In genomic region chr4:77820836-77821561, GRCh38 we compare ENCODE assay signal across 8 cellular contexts. TPM values are rescaled to one million over a fixed set of nuclear protein-coding genes. Genes with fewer than 3 reads are reported as not detected.
DNase-seq lines count a peak whose midpoint lies in the region; ATAC-seq and TF ChIP-seq lines count a peak whose summit lies in the region.

No MANE protein-coding gene starts in this region.

- H3F3A ChIP-seq in Loucy (ENCODE audit: low read depth): no peaks in the 10 kb centered on the region

- peak overlapping the region; percentile 82 for H3K4me2 ChIP-seq in Loucy (ENCODE audit: low read depth, low read length, poor library complexity, severe bottlenecking)

- peaks cover 37% of the 10 kb centered on the region for H3K79me2 ChIP-seq in Loucy (ENCODE audit: insufficient read depth, low read length)

- H3K27me3 ChIP-seq in Loucy (ENCODE audit: insufficient read depth, low read length, poor library complexity, severe bottlenecking) (peaks cover 5% of the 10 kb centered on the region), brain microvascular endothelial cell (replicated peaks) (no peaks in the 10 kb centered on the region), lower lobe of right lung (ENCODE audit: low read depth) (no peaks in the 10 kb centered on the region), thyroid gland (no peaks in the 10 kb centered on the region)

- peaks cover 24% of the 10 kb centered on the region for H4K20me1 ChIP-seq in Loucy (ENCODE audit: insufficient read depth, low read length, poor library complexity, severe bottlenecking)

- WGBS in thyroid gland, 2 donors: 33 to 38% methylated on average over 7 of the region's 7 CpGs

- TF ChIP-seq POLR2A in thyroid gland (IDR thresholded peaks at IDR 0.05): no peak

- no peaks in the 10 kb centered on the region for H3K9me2 ChIP-seq in Loucy (replicated peaks; ENCODE audit: low read depth, low read length)

- DNase-seq in EH (ENCODE audit: low read depth): peak; percentile 13
- DNase-seq in brain microvascular endothelial cell: no peak
- no peak for DNase-seq in lower lobe of right lung
- peak in 1 of 2 donors; percentile 5 for DNase-seq in thyroid gland
- no peak for DNase-seq in OCI-M2 (lab: John Stamatoyannopoulos, UW; ENCODE audit: unreplicated experiment)
- DNase-seq in stimulated activated CD4-positive, alpha-beta T cell treated with anti-CD3 and anti-CD28 coated beads, Interleukin-4, amount 100 ng/mL, for 4 hours: no peak

- in situ Hi-C loops in brain microvascular endothelial cell (cut with HindIII; ENCODE audit: low pct_ligation_motif_present, low sequenced_read_pairs): no loop called here

- H3K27ac ChIP-seq in brain microvascular endothelial cell (no peak overlapping the region), lower lobe of right lung (peak overlapping the region; percentile 99), thyroid gland (peak overlapping the region; percentile 98 to 99 (median 98))

- peak overlapping the region; percentile 98 for H2AFZ ChIP-seq in Loucy (ENCODE audit: low read length)

- peaks cover 22% of the 10 kb centered on the region for H3K4me1 ChIP-seq in Loucy (ENCODE audit: insufficient read depth, low read length, poor library complexity, severe bottlenecking)
- H3K4me1 ChIP-seq in lower lobe of right lung: peaks cover 41% of the 10 kb centered on the region
- peaks cover 0 to 13% of the 10 kb centered on the region in 2 donors for H3K4me1 ChIP-seq in thyroid gland

- TF ChIP-seq CTCF in Loucy (conservative IDR thresholded peaks at IDR 0.05; ENCODE audit: low read length) (no peak), brain microvascular endothelial cell (IDR thresholded peaks at IDR 0.05; ENCODE audit: low read depth, low read length, missing control alignments) (no peak), lower lobe of right lung (IDR thresholded peaks at IDR 0.05) (no peak), thyroid gland (IDR thresholded peaks at IDR 0.05) (peak in 1 of 6 experiments; percentile 5)

- H3K9me3 ChIP-seq in Loucy (ENCODE audit: insufficient read depth, low read depth, low read length) (no peaks in the 10 kb centered on the region), lower lobe of right lung (no peaks in the 10 kb centered on the region), thyroid gland (no peaks in the 10 kb centered on the region)

- H3K36me3 ChIP-seq in Loucy (ENCODE audit: insufficient read depth, low read length): no peaks in the 10 kb centered on the region
- no peaks in the 10 kb centered on the region for H3K36me3 ChIP-seq in brain microvascular endothelial cell (replicated peaks)
- H3K36me3 ChIP-seq in lower lobe of right lung: no peaks in the 10 kb centered on the region
- H3K36me3 ChIP-seq in thyroid gland: no peaks in the 10 kb centered on the region

- H3K4me3 ChIP-seq in Loucy (ENCODE audit: low read length, poor library complexity, severe bottlenecking): peak overlapping the region; percentile 94
- H3K4me3 ChIP-seq in brain microvascular endothelial cell (ENCODE audit: low read depth, low read length): peak overlapping the region; percentile 91
- H3K4me3 ChIP-seq in lower lobe of right lung: peak overlapping the region; percentile 91
- peak overlapping the region; percentile 87 to 96 (median 88) for H3K4me3 ChIP-seq in thyroid gland (replicated peaks in 1 of 3)

- no peak for ATAC-seq in lower lobe of right lung
- no peak for ATAC-seq in GM19395 (IDR thresholded peaks at IDR 0.05; ENCODE audit: unreplicated experiment)

- intact Hi-C loops in lower lobe of right lung (cut with DNase I) (no loop called here), thyroid gland (cut with DNase I) (no loop called here)

- peak overlapping the region; percentile 94 for H3K9ac ChIP-seq in Loucy (ENCODE audit: low read depth, low read length, poor library complexity, severe bottlenecking)

RNA-seq across cellular contexts. Expression of gene CNOT6L, which starts 1.8 kb away (rescaled TPM):
- total RNA-seq in lower lobe of right lung (54.1 TPM), thyroid gland (10 to 100 TPM; 22.5 to 44.2 (median 35.5) TPM)

RNA-seq across cellular contexts. Expression of gene MRPL1, which starts 41.6 kb away (rescaled TPM):
- 25.8 TPM for total RNA-seq in lower lobe of right lung
- total RNA-seq in thyroid gland: 10 to 100 TPM; 12.1 to 25.9 (median 19.0) TPM
